29 cellular contexts compared by ENCODE assay signal in the genomic region with DNA sequence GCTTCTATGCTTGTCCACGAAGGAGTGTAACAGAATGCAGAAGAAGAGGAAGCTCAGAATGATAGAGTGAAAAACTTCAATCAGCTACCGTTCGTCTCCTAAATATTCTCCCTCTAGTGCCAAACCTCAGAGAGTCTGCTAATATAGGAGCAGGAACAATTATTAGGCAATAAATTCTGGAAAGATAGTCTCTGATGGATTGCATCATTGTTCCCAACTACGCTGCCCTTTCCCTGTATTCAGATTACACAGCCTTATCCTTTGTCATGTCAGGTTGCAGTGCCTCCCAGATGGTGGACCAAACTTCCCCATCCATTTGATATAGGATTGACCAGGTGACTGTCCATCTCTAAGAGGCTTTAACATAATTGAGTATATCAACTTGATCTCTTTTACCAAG.
"Had no signal": no experiment of that assay in that cellular context is flagged by ENCODE, and none has a peak within 500 bp of the region (broad histone marks: within the 10 kb centered on the region; RNA-seq: fewer than 3 reads in every experiment).

No MANE protein-coding gene starts in this region.

- H3K4me1 ChIP-seq: heart right ventricle, left ventricle myocardium inferior, neural progenitor cell, right atrium auricular region, sigmoid colon, spleen, tibial nerve, uterus had no signal

- ATAC-seq: left colon; natural killer cell; stimulated activated effector memory CD8-positive, alpha-beta T cell treated with anti-CD3 and anti-CD28 coated beads, Interleukin-12 subunit alpha, Interleukin-12 subunit beta, amount 100 ng/mL, for 72 hours; stimulated activated naive CD8-positive, alpha-beta T cell treated with anti-CD3 and anti-CD28 coated beads, Interleukin-15, amount 100 ng/mL, for 72 hours had no signal

- H3K4me3 ChIP-seq: heart right ventricle, hepatocyte, left ventricle myocardium inferior, lung, neural progenitor cell, right atrium auricular region, sigmoid colon, spleen, tibial nerve, uterus had no signal

- H3K4me2 ChIP-seq: hepatocyte, neural progenitor cell had no signal

- H3K27ac ChIP-seq: heart right ventricle, hepatocyte, left ventricle myocardium inferior, neural progenitor cell, neutrophil, right atrium auricular region, sigmoid colon, spleen, tibial nerve, uterus had no signal

- H3K4me1 Mint-ChIP-seq: immature natural killer cell; naive B cell; natural killer cell; stimulated activated effector memory CD8-positive, alpha-beta T cell treated with anti-CD3 and anti-CD28 coated beads, Interleukin-12 subunit alpha, Interleukin-12 subunit beta, amount 100 ng/mL, for 72 hours; stimulated activated naive CD8-positive, alpha-beta T cell treated with anti-CD3 and anti-CD28 coated beads, Interleukin-15, amount 100 ng/mL, for 72 hours had no signal

- H3K36me3 ChIP-seq: heart right ventricle, left ventricle myocardium inferior, neural progenitor cell, neutrophil, right atrium auricular region, sigmoid colon, spleen, tibial nerve, uterus had no signal

- FAIRE-seq: islet of Langerhans, kidney, small intestine had no signal

- H3K4me3 Mint-ChIP-seq: immature natural killer cell; mesothelial cell of epicardium; naive B cell; natural killer cell; nephron progenitor cell; neural progenitor cell; stimulated activated effector memory CD8-positive, alpha-beta T cell treated with anti-CD3 and anti-CD28 coated beads, Interleukin-12 subunit alpha, Interleukin-12 subunit beta, amount 100 ng/mL, for 72 hours; stimulated activated naive CD8-positive, alpha-beta T cell treated with anti-CD3 and anti-CD28 coated beads, Interleukin-15, amount 100 ng/mL, for 72 hours; type B pancreatic cell had no signal

- H3K79me2 ChIP-seq: hepatocyte had no signal

- DNase-seq: heart right ventricle; immature natural killer cell; kidney; left colon; left ventricle myocardium inferior; mesendoderm; naive B cell; natural killer cell; nephron progenitor cell; occipital lobe; sigmoid colon; small intestine; spleen; stimulated activated CD4-positive, alpha-beta T cell treated with anti-CD3 and anti-CD28 coated beads, Interleukin-4, amount 100 ng/mL, for 24 hours; stimulated activated naive CD4-positive, alpha-beta T cell treated with Interleukin-2 at 50 U/mL for 16 hours; stimulated activated naive CD8-positive, alpha-beta T cell treated with anti-CD3 and anti-CD28 coated beads, Interleukin-15, amount 100 ng/mL, for 72 hours; substantia nigra; uterus had no signal

- H3K27ac Mint-ChIP-seq: immature natural killer cell; mesothelial cell of epicardium; naive B cell; natural killer cell; nephron progenitor cell; neural progenitor cell; progenitor cell of endocrine pancreas; stimulated activated effector memory CD8-positive, alpha-beta T cell treated with anti-CD3 and anti-CD28 coated beads, Interleukin-12 subunit alpha, Interleukin-12 subunit beta, amount 100 ng/mL, for 72 hours; stimulated activated naive CD8-positive, alpha-beta T cell treated with anti-CD3 and anti-CD28 coated beads, Interleukin-15, amount 100 ng/mL, for 72 hours; type B pancreatic cell had no signal

- H2AFZ ChIP-seq: hepatocyte had no signal

- H3K27me3 Mint-ChIP-seq: naive B cell; progenitor cell of endocrine pancreas; stimulated activated naive CD8-positive, alpha-beta T cell treated with anti-CD3 and anti-CD28 coated beads, Interleukin-15, amount 100 ng/mL, for 72 hours; type B pancreatic cell had no signal

- H3K9me3 ChIP-seq: heart right ventricle, left ventricle myocardium inferior, neutrophil, right atrium auricular region, sigmoid colon, spleen, tibial nerve, uterus had no signal

- H3K36me3 Mint-ChIP-seq: immature natural killer cell; mesothelial cell of epicardium; naive B cell; natural killer cell; neural progenitor cell; stimulated activated effector memory CD8-positive, alpha-beta T cell treated with anti-CD3 and anti-CD28 coated beads, Interleukin-12 subunit alpha, Interleukin-12 subunit beta, amount 100 ng/mL, for 72 hours; type B pancreatic cell had no signal

- H3K9ac ChIP-seq: neural progenitor cell had no signal

- H3K9me3 Mint-ChIP-seq: type B pancreatic cell had no signal

- H3K27me3 ChIP-seq: heart right ventricle, hepatocyte, neural progenitor cell, neutrophil, right atrium auricular region, sigmoid colon, spleen, tibial nerve, uterus had no signal
